Comparison of ENCODE assay signal across 8 cellular contexts in the genomic region with DNA sequence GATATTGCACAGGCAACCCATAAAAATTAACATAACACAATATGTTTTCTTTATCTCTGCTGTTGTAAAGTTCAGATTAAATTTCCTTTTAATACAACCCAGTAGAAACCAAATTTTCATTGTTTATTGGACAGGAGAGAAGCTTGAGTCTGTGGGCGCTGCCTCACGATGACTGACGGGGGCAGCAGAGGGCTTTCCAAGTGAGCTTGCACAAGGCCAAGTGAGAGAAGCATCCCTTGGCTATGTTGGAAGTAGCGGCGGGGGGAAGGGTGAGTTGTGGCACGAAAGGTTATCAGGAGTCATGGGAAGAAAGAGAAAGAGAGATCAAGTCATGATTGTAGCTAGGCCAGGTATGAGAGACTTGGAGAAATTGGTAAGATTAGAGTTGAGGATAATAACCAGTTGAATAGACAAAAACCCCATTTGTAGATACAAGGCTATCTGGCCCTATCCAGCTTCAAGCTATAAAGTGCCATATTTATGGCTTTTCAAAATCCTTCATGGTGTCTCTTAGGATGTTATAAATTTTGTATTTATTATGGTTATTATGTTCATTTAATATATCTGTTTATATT.
DNase-seq lines count a peak whose midpoint lies in the region; ATAC-seq and TF ChIP-seq lines count a peak whose summit lies in the region.

No MANE protein-coding gene starts in this region.

- no peak overlapping the region for H3K27ac Mint-ChIP-seq in T-cell
- no peak overlapping the region for H3K27ac Mint-ChIP-seq in activated T-helper 2 cell treated with anti-CD3 and anti-CD28 coated beads, Interferon-gamma antibody, Interleukin-2, Interleukin-4, amounts not matched to agents 10 μg/mL and 5 μg/mL and 100 μg/mL, durations not matched to agents 14 hours and 24 hours and 36 hours

- POLR2A ChIA-PET in T-cell (lab: Charles Lee): no interaction called here

- intact Hi-C loops in activated T-helper 2 cell treated with anti-CD3 and anti-CD28 coated beads, Interferon-gamma antibody, Interleukin-2, Interleukin-4, amounts not matched to agents 10 μg/mL and 5 μg/mL and 100 μg/mL, durations not matched to agents 14 hours and 24 hours and 36 hours (cut with micrococcal nuclease): no loop called here

- H3K4me1 Mint-ChIP-seq in T-cell: no peaks in the 10 kb centered on the region
- no peaks in the 10 kb centered on the region for H3K4me1 Mint-ChIP-seq in activated T-helper 2 cell treated with anti-CD3 and anti-CD28 coated beads, Interferon-gamma antibody, Interleukin-2, Interleukin-4, amounts not matched to agents 10 μg/mL and 5 μg/mL and 100 μg/mL, durations not matched to agents 14 hours and 24 hours and 36 hours (ENCODE audit: low read depth)

- peaks cover 0 to 9% of the 10 kb centered on the region in 2 donors for H3K27me3 Mint-ChIP-seq in T-cell
- no peaks in the 10 kb centered on the region for H3K27me3 Mint-ChIP-seq in activated T-helper 2 cell treated with anti-CD3 and anti-CD28 coated beads, Interferon-gamma antibody, Interleukin-2, Interleukin-4, amounts not matched to agents 10 μg/mL and 5 μg/mL and 100 μg/mL, durations not matched to agents 14 hours and 24 hours and 36 hours (ENCODE audit: low read depth)

- H3K36me3 Mint-ChIP-seq in T-cell: no peaks in the 10 kb centered on the region
- H3K36me3 Mint-ChIP-seq in activated T-helper 2 cell treated with anti-CD3 and anti-CD28 coated beads, Interferon-gamma antibody, Interleukin-2, Interleukin-4, amounts not matched to agents 10 μg/mL and 5 μg/mL and 100 μg/mL, durations not matched to agents 14 hours and 24 hours and 36 hours (ENCODE audit: low read depth): no peaks in the 10 kb centered on the region

- no peak overlapping the region for H3K4me3 ChIP-seq in fibroblast of the aortic adventitia (ENCODE audit: low read depth, low read length)

- peak; percentile 38 for TF ChIP-seq CTCF in fibroblast of the aortic adventitia (IDR thresholded peaks at IDR 0.05; ENCODE audit: insufficient read depth, low read length)

- DNase-seq in EH (ENCODE audit: low read depth) (peak; percentile 53), HuH-7.5 (ENCODE audit: low spot score) (peak; percentile 23), SKM-1 treated with dmso at 0.1 percent for 144 hours (lab: John Stamatoyannopoulos, UW; ENCODE audit: unreplicated experiment) (peak; percentile 36), fibroblast of the aortic adventitia (ENCODE audit: low read depth) (peak; percentile 18), nucleus accumbens (lab: John Stamatoyannopoulos, UW) (peak in 51 of 56 donors; percentile 3 to 84 (median 60)), T-cell (no peak)
- no peak for DNase-seq in activated T-helper 2 cell treated with anti-CD3 and anti-CD28 coated beads, Interferon-gamma antibody, Interleukin-2, Interleukin-4, amounts not matched to agents 10 μg/mL and 5 μg/mL and 100 μg/mL, durations not matched to agents 14 hours and 24 hours and 36 hours (ENCODE audit: low spot score)

- CTCF ChIA-PET in T-cell (lab: Charles Lee): interaction anchor here in 1 of 2 donors (0.6 kb wide), 1 partner anchor 9 kb away, joined by 3 read pairs; no protein-coding TSS in a partner anchor

- ATAC-seq in GM19468 (IDR thresholded peaks at IDR 0.05; ENCODE audit: extremely low read depth, unreplicated experiment): peak; percentile 82
- no peak for ATAC-seq in T-cell (replicated peaks in 1 of 4)

- no peak overlapping the region for H3K4me3 Mint-ChIP-seq in T-cell
- H3K4me3 Mint-ChIP-seq in activated T-helper 2 cell treated with anti-CD3 and anti-CD28 coated beads, Interferon-gamma antibody, Interleukin-2, Interleukin-4, amounts not matched to agents 10 μg/mL and 5 μg/mL and 100 μg/mL, durations not matched to agents 14 hours and 24 hours and 36 hours (ENCODE audit: low read depth): no peak overlapping the region

- peaks cover 4 to 13% (median 8%) of the 10 kb centered on the region in 3 donors for H3K9me3 Mint-ChIP-seq in T-cell
- H3K9me3 Mint-ChIP-seq in activated T-helper 2 cell treated with anti-CD3 and anti-CD28 coated beads, Interferon-gamma antibody, Interleukin-2, Interleukin-4, amounts not matched to agents 10 μg/mL and 5 μg/mL and 100 μg/mL, durations not matched to agents 14 hours and 24 hours and 36 hours: no peaks in the 10 kb centered on the region

Comparison
In these comparisons a context has a peak if more than half of its experiments do, and no peak if none do; other contexts are left out.
1. DNase-seq: peak in EH (single experiment), HuH-7.5 (single experiment), SKM-1 treated with dmso at 0.1 percent for 144 hours (single experiment), fibroblast of the aortic adventitia (single experiment) and nucleus accumbens (51 of 56); none in T-cell (0 of 34) and activated T-helper 2 cell treated with anti-CD3 and anti-CD28 coated beads, Interferon-gamma antibody, Interleukin-2, Interleukin-4, amounts not matched to agents 10 μg/mL and 5 μg/mL and 100 μg/mL, durations not matched to agents 14 hours and 24 hours and 36 hours (single experiment).